In genomic region chr3:133167340-133168024, GRCh38 we compare ENCODE assay signal across 17 cellular contexts.
DNase-seq lines count a peak whose midpoint lies in the region; ATAC-seq lines count a peak whose summit lies in the region.
"Had no signal": no experiment of that assay in that cellular context is flagged by ENCODE, and none has a peak within 500 bp of the region (broad histone marks: within the 10 kb centered on the region; RNA-seq: fewer than 3 reads in every experiment).

No MANE protein-coding gene starts in this region.

- H3K36me3 Mint-ChIP-seq in T-cell, result no peaks in the 10 kb centered on the region
- H3K36me3 Mint-ChIP-seq: CD4-positive, CD25-positive, alpha-beta regulatory T cell; CD8-positive, alpha-beta T cell had no signal

- POLR2A ChIA-PET in T-cell (lab: Charles Lee), result no interaction called here

- no peak overlapping the region for H3K27ac Mint-ChIP-seq in stimulated activated naive CD8-positive, alpha-beta T cell treated with anti-CD3 and anti-CD28 coated beads, Interleukin-15, amount 100 ng/mL, for 72 hours
- H3K27ac Mint-ChIP-seq in T-cell, result no peak overlapping the region
- H3K27ac Mint-ChIP-seq: B cell; CD4-positive, CD25-positive, alpha-beta regulatory T cell; CD8-positive, alpha-beta T cell had no signal

- DNase-seq in activated gamma-delta T cell (lab: John Stamatoyannopoulos, UW) (peak; percentile 10), activated gamma-delta T cell treated with Interleukin-2 at 50 U/mL for 16 hours (no peak), posterior vena cava (ENCODE audit: low spot score) (peak; percentile 80), T-cell (no peak)
- DNase-seq in stimulated activated naive CD8-positive, alpha-beta T cell treated with anti-CD3 and anti-CD28 coated beads, Interleukin-15, amount 100 ng/mL, for 72 hours, result no peak
- DNase-seq in stimulated activated naive CD8-positive, alpha-beta T cell treated with anti-CD3 and anti-CD28 coated beads, Interleukin-15, Interleukin-2, amounts not matched to agents 100 U/mL and 50 U/mL, for 24 hours, result no peak
- DNase-seq: Caco-2; CD4-positive, CD25-positive, alpha-beta regulatory T cell; CD8-positive, alpha-beta T cell; DMS153; DMS79; EL; GDM1; GM23248; HCEC 1CT had no signal

- H3K4me3 Mint-ChIP-seq in stimulated activated naive CD8-positive, alpha-beta T cell treated with anti-CD3 and anti-CD28 coated beads, Interleukin-15, amount 100 ng/mL, for 72 hours, result no peak overlapping the region
- H3K4me3 Mint-ChIP-seq in T-cell, result no peak overlapping the region
- H3K4me3 Mint-ChIP-seq: B cell; CD4-positive, CD25-positive, alpha-beta regulatory T cell; CD8-positive, alpha-beta T cell had no signal

- peaks cover 6% of the 10 kb centered on the region for H3K27me3 Mint-ChIP-seq in stimulated activated naive CD8-positive, alpha-beta T cell treated with anti-CD3 and anti-CD28 coated beads, Interleukin-15, amount 100 ng/mL, for 72 hours
- H3K27me3 Mint-ChIP-seq in T-cell, result peaks cover 0 to 8% of the 10 kb centered on the region in 2 donors
- H3K27me3 Mint-ChIP-seq: CD4-positive, CD25-positive, alpha-beta regulatory T cell had no signal

- intact Hi-C loops in posterior vena cava (cut with DNase I), result no loop called here

- H3K4me1 Mint-ChIP-seq in stimulated activated naive CD8-positive, alpha-beta T cell treated with anti-CD3 and anti-CD28 coated beads, Interleukin-15, amount 100 ng/mL, for 72 hours, result peaks cover 7% of the 10 kb centered on the region
- peaks cover 0 to 1% (median 0%) of the 10 kb centered on the region in 3 donors for H3K4me1 Mint-ChIP-seq in T-cell
- H3K4me1 Mint-ChIP-seq: B cell had no signal

- peak; percentile 65 for ATAC-seq in stimulated activated naive CD8-positive, alpha-beta T cell treated with anti-CD3 and anti-CD28 coated beads, Interleukin-15, amount 100 ng/mL, for 72 hours
- no peak for ATAC-seq in stimulated activated naive CD8-positive, alpha-beta T cell treated with anti-CD3 and anti-CD28 coated beads, Interleukin-15, Interleukin-2, amounts not matched to agents 100 U/mL and 50 U/mL, for 24 hours
- no peak for ATAC-seq in T-cell (replicated peaks in 1 of 4)
- ATAC-seq: CD8-positive, alpha-beta T cell; GM12878 had no signal

- CTCF ChIA-PET in T-cell (lab: Charles Lee), result no interaction called here

- no peaks in the 10 kb centered on the region for H3K9me3 Mint-ChIP-seq in stimulated activated naive CD8-positive, alpha-beta T cell treated with anti-CD3 and anti-CD28 coated beads, Interleukin-15, amount 100 ng/mL, for 72 hours
- H3K9me3 Mint-ChIP-seq in T-cell, result no peaks in the 10 kb centered on the region
- H3K9me3 Mint-ChIP-seq: CD8-positive, alpha-beta T cell had no signal

Comparison
In these comparisons a context has a peak if more than half of its experiments do, and no peak if none do; other contexts are left out.
1. DNase-seq: peak in activated gamma-delta T cell (single experiment) and posterior vena cava (single experiment); none in activated gamma-delta T cell treated with Interleukin-2 at 50 U/mL for 16 hours (single experiment), stimulated activated naive CD8-positive, alpha-beta T cell treated with anti-CD3 and anti-CD28 coated beads, Interleukin-15, amount 100 ng/mL, for 72 hours (0 of 2), stimulated activated naive CD8-positive, alpha-beta T cell treated with anti-CD3 and anti-CD28 coated beads, Interleukin-15, Interleukin-2, amounts not matched to agents 100 U/mL and 50 U/mL, for 24 hours (single experiment) and T-cell (0 of 34).